Comparison of ENCODE assay signal across 1 cellular context in genomic region chr2:168254158-168254935, GRCh38.
TF ChIP-seq lines count a peak whose summit lies in the region.

No MANE protein-coding gene starts in this region.

TF ChIP-seq in HepG2, 621 proteins besides CTCF, POLR2A, EP300 and RAD21 (continued from another document):
- TF ChIP-seq ZNF12 (CRISPR knock-in tag; IDR thresholded peaks at IDR 0.05): no peak
- TF ChIP-seq RARG (CRISPR knock-in tag; IDR thresholded peaks at IDR 0.05; ENCODE audit: low read depth): no peak
